Comparison of ENCODE assay signal across 19 cellular contexts in genomic region chr1:58107943-58108342, GRCh38.
"Had no signal": no experiment of that assay in that cellular context is flagged by ENCODE, and none has a peak within 500 bp of the region (broad histone marks: within the 10 kb centered on the region; RNA-seq: fewer than 3 reads in every experiment).

No MANE protein-coding gene starts in this region.

- H3K4me3 ChIP-seq: breast epithelium, gastrocnemius medialis, left lung, spleen, upper lobe of right lung had no signal

- FAIRE-seq: astrocyte, kidney had no signal

- H3K4me1 ChIP-seq: breast epithelium, gastrocnemius medialis, left lung, spleen, upper lobe of right lung had no signal

- H3K36me3 ChIP-seq: breast epithelium, gastrocnemius medialis, left lung, spleen, upper lobe of right lung had no signal

- DNase-seq: activated CD4-positive, alpha-beta T cell treated with anti-CD3 and anti-CD28 coated beads, Interleukin-2, amount 50 U/mL, for 1 hour; activated CD4-positive, CD25-positive, alpha-beta regulatory T cell treated with anti-CD3 and anti-CD28 coated beads, Interleukin-2, amount 50 U/mL, for 72 hours; activated CD8-positive, alpha-beta memory T cell treated with anti-CD3 and anti-CD28 coated beads for 24 hours; activated CD8-positive, alpha-beta memory T cell treated with anti-CD3 and anti-CD28 coated beads, Interleukin-2, amount 50 U/mL, for 48 hours; activated gamma-delta T cell; activated T-cell treated with anti-CD3 and anti-CD28 coated beads, Interleukin-2, amount 50 U/mL, for 72 hours; cortex of kidney; gastrocnemius medialis; head of caudate nucleus; kidney; left lung; nucleus accumbens; spleen; stimulated activated CD4-positive, alpha-beta T cell treated with anti-CD3 and anti-CD28 coated beads, Interleukin-4, amount 100 ng/mL, for 4 hours; stimulated activated naive CD4-positive, alpha-beta T cell; upper lobe of right lung had no signal

- H3K27ac ChIP-seq: breast epithelium, gastrocnemius medialis, left lung, spleen, upper lobe of right lung, VCaP had no signal

- ATAC-seq: activated T-cell treated with anti-CD3 and anti-CD28 coated beads, Interleukin-2, amount 50 U/mL, for 72 hours; gastrocnemius medialis; left lung; upper lobe of right lung had no signal

- H3K27me3 ChIP-seq: breast epithelium, gastrocnemius medialis, left lung, spleen, upper lobe of right lung had no signal

- H3K9me3 ChIP-seq: breast epithelium, gastrocnemius medialis, left lung, spleen, upper lobe of right lung had no signal
